Comparison of ENCODE assay signal across 8 cellular contexts in genomic region chr1:65069186-65069585, GRCh38.
DNase-seq lines count a peak whose midpoint lies in the region; ATAC-seq, FAIRE-seq and TF ChIP-seq lines count a peak whose summit lies in the region.

No MANE protein-coding gene starts in this region.

- no peaks in the 10 kb centered on the region for H3K36me3 Mint-ChIP-seq in astrocyte (ENCODE audit: low read depth, unreplicated experiment)
- peaks cover 0 to 12% (median 5%) of the 10 kb centered on the region in 3 donors for H3K36me3 Mint-ChIP-seq in naive thymus-derived CD8-positive, alpha-beta T cell

- POLR2A ChIA-PET in naive thymus-derived CD8-positive, alpha-beta T cell (lab: Charles Lee), result interaction anchor here (0.9 to 3.9 kb wide), 4 partner anchors 12 to 107 kb away, joined by 3 to 35 read pairs (median 5); partner anchors contain the start of gene JAK1

- peaks cover 4% of the 10 kb centered on the region for H3K27me3 Mint-ChIP-seq in astrocyte (ENCODE audit: low read depth, unreplicated experiment)
- no peaks in the 10 kb centered on the region for H3K27me3 Mint-ChIP-seq in naive thymus-derived CD8-positive, alpha-beta T cell

- TF ChIP-seq CTCF in astrocyte (IDR thresholded peaks at IDR 0.05; ENCODE audit: insufficient read depth, low read depth, low read length) (no peak), upper lobe of right lung (IDR thresholded peaks at IDR 0.05) (no peak)

- FAIRE-seq in astrocyte (lab: Jason Lieb, UNC), result no peak

- H3K27ac ChIP-seq in astrocyte (ENCODE audit: low read depth, low read length) (no peak overlapping the region), upper lobe of right lung (peak overlapping the region; percentile 100)

- no peaks in the 10 kb centered on the region for H3K9me3 Mint-ChIP-seq in astrocyte (ENCODE audit: unreplicated experiment)
- H3K9me3 Mint-ChIP-seq in naive thymus-derived CD8-positive, alpha-beta T cell, result no peaks in the 10 kb centered on the region

- no peak overlapping the region for H2AFZ ChIP-seq in astrocyte (ENCODE audit: low read depth, low read length)

- H3K4me3 ChIP-seq in astrocyte (ENCODE audit: insufficient read depth, low read depth, low read length), result no peak overlapping the region
- H3K4me3 ChIP-seq in upper lobe of right lung, result peak overlapping the region; percentile 89

- H3K4me1 Mint-ChIP-seq in astrocyte (ENCODE audit: low read depth, unreplicated experiment), result peaks cover 18% of the 10 kb centered on the region
- H3K4me1 Mint-ChIP-seq in naive thymus-derived CD8-positive, alpha-beta T cell, result peaks cover 26 to 54% (median 47%) of the 10 kb centered on the region in 4 donors

- no peak overlapping the region for H3K9ac ChIP-seq in astrocyte (ENCODE audit: low read length)

- no peaks in the 10 kb centered on the region for H4K20me1 ChIP-seq in astrocyte (ENCODE audit: insufficient read depth, low read length)

- H3K4me2 ChIP-seq in astrocyte (ENCODE audit: low read length), result peak overlapping the region; percentile 94

- H3K27ac Mint-ChIP-seq in astrocyte (ENCODE audit: unreplicated experiment), result no peak overlapping the region
- H3K27ac Mint-ChIP-seq in naive thymus-derived CD8-positive, alpha-beta T cell, result peak overlapping the region; percentile 97 to 100 (median 98)

- peak; percentile 56 for DNase-seq in activated CD8-positive, alpha-beta memory T cell treated with anti-CD3 and anti-CD28 coated beads, Interleukin-2, amount 50 U/mL, for 4 hours
- no peak for DNase-seq in activated CD8-positive, alpha-beta memory T cell treated with anti-CD3 and anti-CD28 coated beads, Interleukin-2, amount 50 U/mL, for 48 hours
- DNase-seq in astrocyte (ENCODE audit: low read depth) (no peak), upper lobe of right lung (no peak), DMS53 (lab: John Stamatoyannopoulos, UW) (no peak), NCI-H526 treated with DMSO at 0.1 percent for 48 hours (lab: John Stamatoyannopoulos, UW) (no peak)
- DNase-seq in naive thymus-derived CD8-positive, alpha-beta T cell, result peak in 8 of 10 donors; percentile 22 to 69 (median 36)

- no peak for ATAC-seq in naive thymus-derived CD8-positive, alpha-beta T cell
- ATAC-seq in upper lobe of right lung (no peak), HG02870 (IDR thresholded peaks at IDR 0.05; ENCODE audit: unreplicated experiment) (no peak)

- H3K36me3 ChIP-seq in astrocyte (ENCODE audit: insufficient read depth, low read length) (no peaks in the 10 kb centered on the region), upper lobe of right lung (no peaks in the 10 kb centered on the region)

- intact Hi-C loops in upper lobe of right lung (cut with DNase I), result loop anchor here (10.0 kb wide), 1 partner anchor 104 kb away; the partner anchor contains the start of gene JAK1

- H3K9me3 ChIP-seq in astrocyte (ENCODE audit: insufficient read depth, low read depth, low read length), result no peaks in the 10 kb centered on the region
- H3K9me3 ChIP-seq in upper lobe of right lung, result no peaks in the 10 kb centered on the region

- H3K27me3 ChIP-seq in astrocyte (ENCODE audit: insufficient read depth, low read length) (peaks cover 4% of the 10 kb centered on the region), upper lobe of right lung (no peaks in the 10 kb centered on the region)

- H3K4me1 ChIP-seq in astrocyte (ENCODE audit: insufficient read depth, low read length) (no peaks in the 10 kb centered on the region), upper lobe of right lung (peaks cover 25% of the 10 kb centered on the region)

- no peaks in the 10 kb centered on the region for H3K79me2 ChIP-seq in astrocyte (ENCODE audit: insufficient read depth, low read length)

- H3K4me3 Mint-ChIP-seq in astrocyte (ENCODE audit: unreplicated experiment), result peak overlapping the region; percentile 83
- peak overlapping the region; percentile 88 to 98 (median 94) for H3K4me3 Mint-ChIP-seq in naive thymus-derived CD8-positive, alpha-beta T cell

Comparison
In these comparisons a context has a peak if more than half of its experiments do, and no peak if none do; other contexts are left out.
1. DNase-seq: peak in activated CD8-positive, alpha-beta memory T cell treated with anti-CD3 and anti-CD28 coated beads, Interleukin-2, amount 50 U/mL, for 4 hours (single experiment) and naive thymus-derived CD8-positive, alpha-beta T cell (8 of 10); none in activated CD8-positive, alpha-beta memory T cell treated with anti-CD3 and anti-CD28 coated beads, Interleukin-2, amount 50 U/mL, for 48 hours (single experiment), astrocyte (single experiment), upper lobe of right lung (single experiment), DMS53 (single experiment) and NCI-H526 treated with DMSO at 0.1 percent for 48 hours (single experiment).